1 cellular context compared by ENCODE assay signal in the genomic region with DNA sequence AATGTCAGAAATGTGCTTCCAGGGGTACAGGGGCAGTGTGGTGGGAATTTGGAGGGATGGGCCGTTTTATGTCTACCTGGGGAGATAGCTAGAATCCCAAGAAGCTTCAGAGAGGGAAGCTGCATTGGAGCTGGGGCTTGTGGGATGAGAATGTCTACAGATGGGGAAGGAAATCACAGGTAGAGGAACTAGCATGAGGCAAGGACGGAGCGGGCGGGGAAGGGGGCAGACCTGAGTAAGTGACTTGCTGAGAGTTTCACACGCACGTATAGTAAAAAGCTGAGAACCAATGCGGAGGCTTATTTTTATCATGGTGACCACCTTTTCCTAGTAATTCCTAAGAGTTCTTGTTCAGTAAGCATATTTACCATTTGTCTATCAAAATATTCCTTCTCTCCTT.
TF ChIP-seq lines count a peak whose summit lies in the region.

No MANE protein-coding gene starts in this region.

TF ChIP-seq in GM23338, 12 proteins besides CTCF, POLR2A, EP300 and RAD21:
- TF ChIP-seq NANOG (IDR thresholded peaks at IDR 0.05; ENCODE audit: borderline replicate concordance), result no peak
- TF ChIP-seq POLR2AphosphoS5 (IDR thresholded peaks at IDR 0.05; ENCODE audit: low read depth), result no peak
- TF ChIP-seq, protein P1, sequence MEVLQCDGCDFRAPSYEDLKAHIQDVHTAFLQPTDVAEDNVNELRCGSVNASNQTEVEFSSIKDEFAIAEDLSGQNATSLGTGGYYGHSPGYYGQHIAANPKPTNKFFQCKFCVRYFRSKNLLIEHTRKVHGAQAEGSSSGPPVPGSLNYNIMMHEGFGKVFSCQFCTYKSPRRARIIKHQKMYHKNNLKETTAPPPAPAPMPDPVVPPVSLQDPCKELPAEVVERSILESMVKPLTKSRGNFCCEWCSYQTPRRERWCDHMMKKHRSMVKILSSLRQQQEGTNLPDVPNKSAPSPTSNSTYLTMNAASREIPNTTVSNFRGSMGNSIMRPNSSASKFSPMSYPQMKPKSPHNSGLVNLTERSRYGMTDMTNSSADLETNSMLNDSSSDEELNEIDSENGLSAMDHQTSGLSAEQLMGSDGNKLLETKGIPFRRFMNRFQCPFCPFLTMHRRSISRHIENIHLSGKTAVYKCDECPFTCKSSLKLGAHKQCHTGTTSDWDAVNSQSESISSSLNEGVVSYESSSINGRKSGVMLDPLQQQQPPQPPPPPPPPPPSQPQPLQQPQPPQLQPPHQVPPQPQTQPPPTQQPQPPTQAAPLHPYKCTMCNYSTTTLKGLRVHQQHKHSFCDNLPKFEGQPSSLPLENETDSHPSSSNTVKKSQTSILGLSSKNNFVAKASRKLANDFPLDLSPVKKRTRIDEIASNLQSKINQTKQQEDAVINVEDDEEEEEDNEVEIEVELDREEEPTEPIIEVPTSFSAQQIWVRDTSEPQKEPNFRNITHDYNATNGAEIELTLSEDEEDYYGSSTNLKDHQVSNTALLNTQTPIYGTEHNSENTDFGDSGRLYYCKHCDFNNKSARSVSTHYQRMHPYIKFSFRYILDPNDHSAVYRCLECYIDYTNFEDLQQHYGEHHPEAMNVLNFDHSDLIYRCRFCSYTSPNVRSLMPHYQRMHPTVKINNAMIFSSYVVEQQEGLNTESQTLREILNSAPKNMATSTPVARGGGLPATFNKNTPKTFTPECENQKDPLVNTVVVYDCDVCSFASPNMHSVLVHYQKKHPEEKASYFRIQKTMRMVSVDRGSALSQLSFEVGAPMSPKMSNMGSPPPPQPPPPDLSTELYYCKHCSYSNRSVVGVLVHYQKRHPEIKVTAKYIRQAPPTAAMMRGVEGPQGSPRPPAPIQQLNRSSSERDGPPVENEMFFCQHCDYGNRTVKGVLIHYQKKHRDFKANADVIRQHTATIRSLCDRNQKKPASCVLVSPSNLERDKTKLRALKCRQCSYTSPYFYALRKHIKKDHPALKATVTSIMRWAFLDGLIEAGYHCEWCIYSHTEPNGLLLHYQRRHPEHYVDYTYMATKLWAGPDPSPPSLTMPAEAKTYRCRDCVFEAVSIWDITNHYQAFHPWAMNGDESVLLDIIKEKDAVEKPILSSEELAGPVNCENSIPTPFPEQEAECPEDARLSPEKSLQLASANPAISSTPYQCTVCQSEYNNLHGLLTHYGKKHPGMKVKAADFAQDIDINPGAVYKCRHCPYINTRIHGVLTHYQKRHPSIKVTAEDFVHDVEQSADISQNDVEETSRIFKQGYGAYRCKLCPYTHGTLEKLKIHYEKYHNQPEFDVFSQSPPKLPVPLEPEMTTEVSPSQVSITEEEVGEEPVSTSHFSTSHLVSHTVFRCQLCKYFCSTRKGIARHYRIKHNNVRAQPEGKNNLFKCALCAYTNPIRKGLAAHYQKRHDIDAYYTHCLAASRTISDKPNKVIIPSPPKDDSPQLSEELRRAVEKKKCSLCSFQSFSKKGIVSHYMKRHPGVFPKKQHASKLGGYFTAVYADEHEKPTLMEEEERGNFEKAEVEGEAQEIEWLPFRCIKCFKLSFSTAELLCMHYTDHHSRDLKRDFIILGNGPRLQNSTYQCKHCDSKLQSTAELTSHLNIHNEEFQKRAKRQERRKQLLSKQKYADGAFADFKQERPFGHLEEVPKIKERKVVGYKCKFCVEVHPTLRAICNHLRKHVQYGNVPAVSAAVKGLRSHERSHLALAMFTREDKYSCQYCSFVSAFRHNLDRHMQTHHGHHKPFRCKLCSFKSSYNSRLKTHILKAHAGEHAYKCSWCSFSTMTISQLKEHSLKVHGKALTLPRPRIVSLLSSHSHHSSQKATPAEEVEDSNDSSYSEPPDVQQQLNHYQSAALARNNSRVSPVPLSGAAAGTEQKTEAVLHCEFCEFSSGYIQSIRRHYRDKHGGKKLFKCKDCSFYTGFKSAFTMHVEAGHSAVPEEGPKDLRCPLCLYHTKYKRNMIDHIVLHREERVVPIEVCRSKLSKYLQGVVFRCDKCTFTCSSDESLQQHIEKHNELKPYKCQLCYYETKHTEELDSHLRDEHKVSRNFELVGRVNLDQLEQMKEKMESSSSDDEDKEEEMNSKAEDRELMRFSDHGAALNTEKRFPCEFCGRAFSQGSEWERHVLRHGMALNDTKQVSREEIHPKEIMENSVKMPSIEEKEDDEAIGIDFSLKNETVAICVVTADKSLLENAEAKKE (CRISPR knock-in tag; IDR thresholded peaks at IDR 0.05), result 0 out of 2 replicates have a peak, but pooled peaks have one; percentile 5
- no peak for TF ChIP-seq ZNF331 (CRISPR knock-in tag; IDR thresholded peaks at IDR 0.05; ENCODE audit: low read depth)
- TF ChIP-seq EZH2 (IDR thresholded peaks at IDR 0.05; ENCODE audit: low read depth, unreplicated experiment), result no peak
- no peak for TF ChIP-seq EZH2phosphoT487 (IDR thresholded peaks at IDR 0.05; ENCODE audit: unreplicated experiment)
- TF ChIP-seq ZNF114 (CRISPR knock-in tag; IDR thresholded peaks at IDR 0.05), result no peak
- TF ChIP-seq, protein P2, sequence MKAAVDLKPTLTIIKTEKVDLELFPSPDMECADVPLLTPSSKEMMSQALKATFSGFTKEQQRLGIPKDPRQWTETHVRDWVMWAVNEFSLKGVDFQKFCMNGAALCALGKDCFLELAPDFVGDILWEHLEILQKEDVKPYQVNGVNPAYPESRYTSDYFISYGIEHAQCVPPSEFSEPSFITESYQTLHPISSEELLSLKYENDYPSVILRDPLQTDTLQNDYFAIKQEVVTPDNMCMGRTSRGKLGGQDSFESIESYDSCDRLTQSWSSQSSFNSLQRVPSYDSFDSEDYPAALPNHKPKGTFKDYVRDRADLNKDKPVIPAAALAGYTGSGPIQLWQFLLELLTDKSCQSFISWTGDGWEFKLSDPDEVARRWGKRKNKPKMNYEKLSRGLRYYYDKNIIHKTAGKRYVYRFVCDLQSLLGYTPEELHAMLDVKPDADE (IDR thresholded peaks at IDR 0.05), result 0 out of 2 replicates have a peak, but pooled peaks have one; percentile 17
- TF ChIP-seq, protein P3, sequence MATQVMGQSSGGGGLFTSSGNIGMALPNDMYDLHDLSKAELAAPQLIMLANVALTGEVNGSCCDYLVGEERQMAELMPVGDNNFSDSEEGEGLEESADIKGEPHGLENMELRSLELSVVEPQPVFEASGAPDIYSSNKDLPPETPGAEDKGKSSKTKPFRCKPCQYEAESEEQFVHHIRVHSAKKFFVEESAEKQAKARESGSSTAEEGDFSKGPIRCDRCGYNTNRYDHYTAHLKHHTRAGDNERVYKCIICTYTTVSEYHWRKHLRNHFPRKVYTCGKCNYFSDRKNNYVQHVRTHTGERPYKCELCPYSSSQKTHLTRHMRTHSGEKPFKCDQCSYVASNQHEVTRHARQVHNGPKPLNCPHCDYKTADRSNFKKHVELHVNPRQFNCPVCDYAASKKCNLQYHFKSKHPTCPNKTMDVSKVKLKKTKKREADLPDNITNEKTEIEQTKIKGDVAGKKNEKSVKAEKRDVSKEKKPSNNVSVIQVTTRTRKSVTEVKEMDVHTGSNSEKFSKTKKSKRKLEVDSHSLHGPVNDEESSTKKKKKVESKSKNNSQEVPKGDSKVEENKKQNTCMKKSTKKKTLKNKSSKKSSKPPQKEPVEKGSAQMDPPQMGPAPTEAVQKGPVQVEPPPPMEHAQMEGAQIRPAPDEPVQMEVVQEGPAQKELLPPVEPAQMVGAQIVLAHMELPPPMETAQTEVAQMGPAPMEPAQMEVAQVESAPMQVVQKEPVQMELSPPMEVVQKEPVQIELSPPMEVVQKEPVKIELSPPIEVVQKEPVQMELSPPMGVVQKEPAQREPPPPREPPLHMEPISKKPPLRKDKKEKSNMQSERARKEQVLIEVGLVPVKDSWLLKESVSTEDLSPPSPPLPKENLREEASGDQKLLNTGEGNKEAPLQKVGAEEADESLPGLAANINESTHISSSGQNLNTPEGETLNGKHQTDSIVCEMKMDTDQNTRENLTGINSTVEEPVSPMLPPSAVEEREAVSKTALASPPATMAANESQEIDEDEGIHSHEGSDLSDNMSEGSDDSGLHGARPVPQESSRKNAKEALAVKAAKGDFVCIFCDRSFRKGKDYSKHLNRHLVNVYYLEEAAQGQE (IDR thresholded peaks at IDR 0.05; ENCODE audit: unreplicated experiment), result no peak
- no peak for TF ChIP-seq CREB1 (CRISPR knock-in tag; IDR thresholded peaks at IDR 0.05; ENCODE audit: low read depth)
- TF ChIP-seq JUNB (IDR thresholded peaks at IDR 0.05; ENCODE audit: unreplicated experiment), result no peak
- TF ChIP-seq STAT1 (IDR thresholded peaks at IDR 0.05; ENCODE audit: unreplicated experiment), result no peak
TF ChIP-seq in GM23338: peak in this region for 2.
